8 cellular contexts compared by ENCODE assay signal in genomic region chr2:8678731-8679566, GRCh38. TPM values are rescaled to one million over a fixed set of nuclear protein-coding genes. Genes with fewer than 3 reads are reported as not detected.
DNase-seq lines count a peak whose midpoint lies in the region; ATAC-seq, FAIRE-seq and TF ChIP-seq lines count a peak whose summit lies in the region.

No MANE protein-coding gene starts in this region.

- no peaks in the 10 kb centered on the region for H3K27me3 ChIP-seq in layer of hippocampus (ENCODE audit: control insufficient read depth, insufficient read depth, low read length)

- H3K4me3 ChIP-seq in choroid plexus epithelial cell (ENCODE audit: low read depth, low read length), result peak overlapping the region; percentile 62

- peak overlapping the region; percentile 92 for H3K27ac ChIP-seq in layer of hippocampus (ENCODE audit: low read depth, low read length)

- DNase-seq in AG09319 (ENCODE audit: extremely low read depth, low read depth) (peak; percentile 81), GM19239 (ENCODE audit: insufficient read length, low spot score) (peak; percentile 88), NCI-H460 (ENCODE audit: extremely low read depth, low read depth) (peak; percentile 91), choroid plexus epithelial cell (ENCODE audit: low read depth) (peak; percentile 93)
- DNase-seq in activated CD4-positive, alpha-beta T cell treated with anti-CD3 and anti-CD28 coated beads for 1 hour, result peak; percentile 66
- peak; percentile 48 to 56 for DNase-seq in stimulated activated CD4-positive, alpha-beta T cell treated with anti-CD3 and anti-CD28 coated beads, Interleukin-1b, Interleukin-23, amount 100 ng/mL, for 1 hour (ENCODE audit: low read depth in 2 of 2)

- no peak for TF ChIP-seq CTCF in AG09319 (IDR thresholded peaks at IDR 0.05; ENCODE audit: low read depth, low read length)
- no peak for TF ChIP-seq CTCF in choroid plexus epithelial cell (conservative IDR thresholded peaks at IDR 0.05; ENCODE audit: low read depth, low read length)

- FAIRE-seq in GM19239 (lab: Jason Lieb, UNC), result no peak

- ATAC-seq in HG03378 (IDR thresholded peaks at IDR 0.05; ENCODE audit: unreplicated experiment), result peak; percentile 42

RNA-seq across cellular contexts. Expression of gene ID2, which starts 2.9 kb away (rescaled TPM):
- total RNA-seq in NCI-H460 (2014; rRNA removed; shearing (Covaris generic)), result 119 and 135 TPM in 2 replicates
- 101 and 127 TPM in 2 replicates for polyA plus RNA-seq in NCI-H460 (2014; cell fraction: nucleus; rRNA removed)

Comparison
In these comparisons a context has a peak if more than half of its experiments do, and no peak if none do; other contexts are left out.
1. Peak in every context shown above with its lines: DNase-seq, ATAC-seq, H3K4me3 ChIP-seq and H3K27ac ChIP-seq.